ENCODE assay signal across 2 cellular contexts in the genomic region with DNA sequence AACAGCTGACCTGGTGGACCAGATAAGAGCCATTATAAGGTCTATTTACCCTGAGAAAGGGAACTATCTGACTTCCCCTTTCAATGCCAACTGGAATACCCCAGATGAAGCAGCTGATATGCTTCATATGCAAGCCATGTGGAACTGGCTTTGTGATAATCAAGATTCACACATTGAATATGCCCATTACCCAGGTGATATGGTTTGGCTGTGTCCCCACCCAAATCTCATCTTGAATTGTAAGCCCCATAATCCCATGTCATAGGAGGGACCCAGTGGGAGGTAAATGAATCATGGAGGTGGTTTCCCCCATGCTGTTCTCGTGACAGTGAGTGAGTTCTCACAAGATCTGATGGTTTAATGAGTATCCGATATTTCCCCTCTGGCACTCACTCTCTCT.
TF ChIP-seq lines count a peak whose summit lies in the region.

No MANE protein-coding gene starts in this region.

TF ChIP-seq in K562, 482 proteins besides CTCF, POLR2A, EP300 and RAD21:
- TF ChIP-seq CREB1 (IDR thresholded peaks at IDR 0.05) (no peak), CREB1 (CRISPR knock-in tag; IDR thresholded peaks at IDR 0.05) (no peak), GABPA (tag; conservative IDR thresholded peaks at IDR 0.05; ENCODE audit: low read depth) (no peak), TAL1 (IDR thresholded peaks at IDR 0.05) (peak; percentile 28; the same call in 1 of the 2 replicates), TEAD4 (IDR thresholded peaks at IDR 0.05; ENCODE audit: low read length) (peak; percentile 31; the same call in 1 of the 2 replicates), TEAD4 (CRISPR knock-in tag; IDR thresholded peaks at IDR 0.05; ENCODE audit: borderline replicate concordance) (no peak), CBFA2T2 (conservative IDR thresholded peaks at IDR 0.05) (no peak), ERF (CRISPR knock-in tag; IDR thresholded peaks at IDR 0.05) (no peak)

TF ChIP-seq in GM23338, 12 proteins besides CTCF, POLR2A, EP300 and RAD21:
- TF ChIP-seq, protein P1, sequence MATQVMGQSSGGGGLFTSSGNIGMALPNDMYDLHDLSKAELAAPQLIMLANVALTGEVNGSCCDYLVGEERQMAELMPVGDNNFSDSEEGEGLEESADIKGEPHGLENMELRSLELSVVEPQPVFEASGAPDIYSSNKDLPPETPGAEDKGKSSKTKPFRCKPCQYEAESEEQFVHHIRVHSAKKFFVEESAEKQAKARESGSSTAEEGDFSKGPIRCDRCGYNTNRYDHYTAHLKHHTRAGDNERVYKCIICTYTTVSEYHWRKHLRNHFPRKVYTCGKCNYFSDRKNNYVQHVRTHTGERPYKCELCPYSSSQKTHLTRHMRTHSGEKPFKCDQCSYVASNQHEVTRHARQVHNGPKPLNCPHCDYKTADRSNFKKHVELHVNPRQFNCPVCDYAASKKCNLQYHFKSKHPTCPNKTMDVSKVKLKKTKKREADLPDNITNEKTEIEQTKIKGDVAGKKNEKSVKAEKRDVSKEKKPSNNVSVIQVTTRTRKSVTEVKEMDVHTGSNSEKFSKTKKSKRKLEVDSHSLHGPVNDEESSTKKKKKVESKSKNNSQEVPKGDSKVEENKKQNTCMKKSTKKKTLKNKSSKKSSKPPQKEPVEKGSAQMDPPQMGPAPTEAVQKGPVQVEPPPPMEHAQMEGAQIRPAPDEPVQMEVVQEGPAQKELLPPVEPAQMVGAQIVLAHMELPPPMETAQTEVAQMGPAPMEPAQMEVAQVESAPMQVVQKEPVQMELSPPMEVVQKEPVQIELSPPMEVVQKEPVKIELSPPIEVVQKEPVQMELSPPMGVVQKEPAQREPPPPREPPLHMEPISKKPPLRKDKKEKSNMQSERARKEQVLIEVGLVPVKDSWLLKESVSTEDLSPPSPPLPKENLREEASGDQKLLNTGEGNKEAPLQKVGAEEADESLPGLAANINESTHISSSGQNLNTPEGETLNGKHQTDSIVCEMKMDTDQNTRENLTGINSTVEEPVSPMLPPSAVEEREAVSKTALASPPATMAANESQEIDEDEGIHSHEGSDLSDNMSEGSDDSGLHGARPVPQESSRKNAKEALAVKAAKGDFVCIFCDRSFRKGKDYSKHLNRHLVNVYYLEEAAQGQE (IDR thresholded peaks at IDR 0.05; ENCODE audit: unreplicated experiment) = no peak
- TF ChIP-seq POLR2AphosphoS5 (IDR thresholded peaks at IDR 0.05; ENCODE audit: low read depth) (no peak), ZNF331 (CRISPR knock-in tag; IDR thresholded peaks at IDR 0.05; ENCODE audit: low read depth) (no peak)
